Comparison of ENCODE assay signal across 15 cellular contexts in genomic region chr5:151104795-151105194, GRCh38. TPM values are rescaled to one million over a fixed set of nuclear protein-coding genes. Genes with fewer than 3 reads are reported as not detected.
DNase-seq lines count a peak whose midpoint lies in the region; ATAC-seq and TF ChIP-seq lines count a peak whose summit lies in the region.
"Had no signal": no experiment of that assay in that cellular context is flagged by ENCODE, and none has a peak within 500 bp of the region (broad histone marks: within the 10 kb centered on the region; RNA-seq: fewer than 3 reads in every experiment).

No MANE protein-coding gene starts in this region.

- H3K9me3 Mint-ChIP-seq in activated T-helper 17 cell treated with anti-CD3 and anti-CD28 coated beads, Interleukin-2, amount 50 U/mL, for 72 hours, result no peaks in the 10 kb centered on the region
- H3K9me3 Mint-ChIP-seq: CD14-positive monocyte, nephron progenitor cell had no signal

- H3K36me3 ChIP-seq in psoas muscle (ENCODE audit: insufficient read depth in 1 of 2, low read depth in 1 of 2), result peaks cover 3 to 77% of the 10 kb centered on the region in 2 donors

- WGBS in psoas muscle, 3 donors, result 43 to 49% (median 46%) methylated on average over 5 of the region's 5 CpGs

- DNase-seq in AG10803 (ENCODE audit: low read depth), result peak; percentile 99
- DNase-seq in left ventricle myocardium superior, result peak; percentile 55
- peak; percentile 71 to 79 for DNase-seq in psoas muscle
- no peak for DNase-seq in superior temporal gyrus (ENCODE audit: extremely low spot score)
- DNase-seq in DMS153 treated with DMSO at 0.1 percent for 48 hours (lab: John Stamatoyannopoulos, UW; ENCODE audit: unreplicated experiment), result no peak
- DNase-seq in NCI-H2029 (lab: John Stamatoyannopoulos, UW), result no peak
- DNase-seq: activated T-cell treated with anti-CD3 and anti-CD28 coated beads for 4 hours, caudate nucleus, heart left ventricle, NCI-H1436 treated with DMSO at 0.1 percent for 48 hours, nephron progenitor cell, T1000 had no signal

- intact Hi-C loops in left ventricle myocardium superior (cut with micrococcal nuclease) (no loop called here), psoas muscle (cut with DNase I) (no loop called here)

- H3K4me3 ChIP-seq in AG10803 (ENCODE audit: low read length) (no peak overlapping the region), psoas muscle (no peak overlapping the region)
- H3K4me3 ChIP-seq: heart left ventricle had no signal

- H3K27me3 ChIP-seq in psoas muscle (ENCODE audit: insufficient read depth in 3 of 3, low read length in 2 of 3), result no peaks in the 10 kb centered on the region
- H3K27me3 ChIP-seq: heart left ventricle had no signal

- H3K27ac Mint-ChIP-seq in activated T-helper 17 cell treated with anti-CD3 and anti-CD28 coated beads, Interleukin-2, amount 50 U/mL, for 72 hours, result peak overlapping the region; percentile 72
- H3K27ac Mint-ChIP-seq: nephron progenitor cell had no signal

- no peak overlapping the region for H3K4me3 Mint-ChIP-seq in activated T-helper 17 cell treated with anti-CD3 and anti-CD28 coated beads, Interleukin-2, amount 50 U/mL, for 72 hours
- H3K4me3 Mint-ChIP-seq: CD14-positive monocyte, nephron progenitor cell had no signal

- no peaks in the 10 kb centered on the region for H3K9me3 ChIP-seq in psoas muscle
- H3K9me3 ChIP-seq: heart left ventricle had no signal

- TF ChIP-seq CTCF in AG10803 (conservative IDR thresholded peaks at IDR 0.05; ENCODE audit: low read length) (no peak), psoas muscle (IDR thresholded peaks at IDR 0.05) (no peak)

- peak overlapping the region; percentile 63 for H3K27ac ChIP-seq in psoas muscle

- H3K4me1 ChIP-seq in psoas muscle, result peaks cover 48% of the 10 kb centered on the region

- H3K4me1 Mint-ChIP-seq in activated T-helper 17 cell treated with anti-CD3 and anti-CD28 coated beads, Interleukin-2, amount 50 U/mL, for 72 hours, result peaks cover 24% of the 10 kb centered on the region

- no peaks in the 10 kb centered on the region for H3K27me3 Mint-ChIP-seq in activated T-helper 17 cell treated with anti-CD3 and anti-CD28 coated beads, Interleukin-2, amount 50 U/mL, for 72 hours

- no peak for ATAC-seq in activated T-helper 17 cell treated with anti-CD3 and anti-CD28 coated beads, Interleukin-2, amount 50 U/mL, for 72 hours (replicated peaks)
- ATAC-seq in left ventricle myocardium superior, result peak; percentile 55
- peak; percentile 17 to 79 (median 74) for ATAC-seq in psoas muscle
- ATAC-seq in GM21367 (IDR thresholded peaks at IDR 0.05; ENCODE audit: unreplicated experiment), result no peak

- peaks cover 100% of the 10 kb centered on the region for H3K36me3 Mint-ChIP-seq in activated T-helper 17 cell treated with anti-CD3 and anti-CD28 coated beads, Interleukin-2, amount 50 U/mL, for 72 hours (ENCODE audit: low read depth)

RNA-seq across cellular contexts. Expression of gene TNIP1, which starts 24.0 kb away (rescaled TPM):
- 100 to 1,000 TPM; 316 to 609 TPM for total RNA-seq in activated T-helper 17 cell treated with anti-CD3 and anti-CD28 coated beads, Interleukin-2, amount 50 U/mL, for 72 hours
- 137 TPM for total RNA-seq in left ventricle myocardium superior
- 100 to 1,000 TPM; 114 to 218 (median 149) TPM for total RNA-seq in psoas muscle
- polyA plus RNA-seq in psoas muscle, result 100 to 1,000 TPM in 2 of 3 donors, 10 to 100 TPM in 1; 55.5 to 167 (median 106) TPM

RNA-seq across cellular contexts. Expression of gene ANXA6, which starts 52.8 kb away (rescaled TPM):
- 100 to 1,000 TPM; 432 to 559 TPM for total RNA-seq in activated T-helper 17 cell treated with anti-CD3 and anti-CD28 coated beads, Interleukin-2, amount 50 U/mL, for 72 hours
- total RNA-seq in left ventricle myocardium superior (214 TPM), psoas muscle (100 to 1,000 TPM; 133 to 234 (median 154) TPM)
- polyA plus RNA-seq in psoas muscle, result 100 to 1,000 TPM in 2 of 3 donors, 10 to 100 TPM in 1; 81.4 to 129 (median 112) TPM

Comparison
In these comparisons a context has a peak if more than half of its experiments do, and no peak if none do; other contexts are left out.
1. DNase-seq: peak in AG10803 (single experiment), left ventricle myocardium superior (single experiment) and psoas muscle (2 of 2); none in superior temporal gyrus (single experiment), DMS153 treated with DMSO at 0.1 percent for 48 hours (single experiment) and NCI-H2029 (single experiment).
2. ATAC-seq: peak in left ventricle myocardium superior (single experiment) and psoas muscle (4 of 4); none in activated T-helper 17 cell treated with anti-CD3 and anti-CD28 coated beads, Interleukin-2, amount 50 U/mL, for 72 hours (single experiment) and GM21367 (single experiment).